16 cellular contexts compared by ENCODE assay signal in genomic region chr2:106990307-106990706, GRCh38.
DNase-seq lines count a peak whose midpoint lies in the region; ATAC-seq, FAIRE-seq and TF ChIP-seq lines count a peak whose summit lies in the region.
"Had no signal": no experiment of that assay in that cellular context is flagged by ENCODE, and none has a peak within 500 bp of the region (broad histone marks: within the 10 kb centered on the region; RNA-seq: fewer than 3 reads in every experiment).

No MANE protein-coding gene starts in this region.

- 20% methylated on average over 3 of the region's 3 CpGs for WGBS in SK-N-SH (ENCODE audit: low lambda C conversion rate)
- 55 to 64% (median 61%) methylated on average over 3 of the region's 3 CpGs for WGBS in spleen, 5 donors

- H3K9ac ChIP-seq in SK-N-SH (no peak overlapping the region; the same call in 1 of the 2 replicates), kidney (ENCODE audit: low read length in 2 of 2) (no peak overlapping the region)

- H3K9me3 ChIP-seq in SK-N-SH (no peaks in the 10 kb centered on the region), spleen (no peaks in the 10 kb centered on the region), kidney (ENCODE audit: control insufficient read depth in 1 of 2, low read length in 2 of 2) (no peaks in the 10 kb centered on the region)
- H3K9me3 ChIP-seq: left ventricle myocardium inferior had no signal

- H2AFZ ChIP-seq in SK-N-SH (ENCODE audit: low read depth): no peak overlapping the region

- DNase-seq in HFF-Myc (ENCODE audit: extremely low read depth, low read depth): peak; percentile 87
- DNase-seq in SK-N-SH: no peak
- DNase-seq in fibroblast of the aortic adventitia (ENCODE audit: low read depth): peak; percentile 47
- DNase-seq in smooth muscle cell of the brain vasculature (ENCODE audit: low read depth, low spot score): peak; percentile 44
- DNase-seq in spleen: no peak
- no peak for DNase-seq in kidney
- DNase-seq in NCI-H510A (lab: John Stamatoyannopoulos, UW): no peak
- DNase-seq: activated CD4-positive, alpha-beta T cell treated with anti-CD3 and anti-CD28 coated beads for 4 hours; activated T-cell treated with anti-CD3 and anti-CD28 coated beads, Interleukin-2, amount 50 U/mL, for 72 hours; aorta; CD8-positive, alpha-beta memory T cell; left ventricle myocardium inferior; substantia nigra had no signal

- ATAC-seq in HG03460 (IDR thresholded peaks at IDR 0.05; ENCODE audit: unreplicated experiment): no peak
- ATAC-seq: activated T-cell treated with anti-CD3 and anti-CD28 coated beads, Interleukin-2, amount 50 U/mL, for 72 hours; Panc1 had no signal

- no peak for TF ChIP-seq POLR2A in spleen (IDR thresholded peaks at IDR 0.05)

- H3K79me2 ChIP-seq in SK-N-SH (ENCODE audit: insufficient read depth): no peaks in the 10 kb centered on the region

- POLR2A ChIA-PET in SK-N-SH (lab: Yijun Ruan, JAX): no interaction called here

- H3K4me3 ChIP-seq in HFF-Myc (replicated peaks; ENCODE audit: low read depth, low read length) (no peak overlapping the region), SK-N-SH (ENCODE audit: low read depth in 2 of 2, low read length in 1 of 2) (no peak overlapping the region), fibroblast of the aortic adventitia (ENCODE audit: low read depth, low read length) (no peak overlapping the region), spleen (no peak overlapping the region), kidney (ENCODE audit: low read length in 2 of 2) (no peak overlapping the region)
- H3K4me3 ChIP-seq: left ventricle myocardium inferior, skin epidermis had no signal

- CTCF ChIA-PET in SK-N-SH (lab: Yijun Ruan, JAX): no interaction called here

- peak; percentile 62 to 86; a peak in 2 of 4 replicates for TF ChIP-seq EP300 in SK-N-SH (IDR thresholded peaks at IDR 0.05; ENCODE audit: borderline replicate concordance in 1 of 2, low read depth in 1 of 2, low read length in 1 of 2)

- H4K20me1 ChIP-seq in SK-N-SH (ENCODE audit: insufficient read depth): no peaks in the 10 kb centered on the region

- no peaks in the 10 kb centered on the region for H3K9me2 ChIP-seq in SK-N-SH

- FAIRE-seq in kidney (lab: Jason Lieb, UNC): no peak

- H3K36me3 ChIP-seq in SK-N-SH (replicated peaks in 1 of 2; ENCODE audit: control insufficient read depth in 1 of 2, insufficient read depth in 2 of 2, low read length in 1 of 2) (no peaks in the 10 kb centered on the region), spleen (no peaks in the 10 kb centered on the region), kidney (ENCODE audit: control insufficient read depth in 1 of 2, insufficient read depth in 2 of 2, low read length in 2 of 2) (no peaks in the 10 kb centered on the region)
- H3K36me3 ChIP-seq: left ventricle myocardium inferior had no signal

- peaks cover 14% of the 10 kb centered on the region for H3F3A ChIP-seq in SK-N-SH (replicated peaks; ENCODE audit: insufficient read depth)

- H3K27me3 ChIP-seq in SK-N-SH (ENCODE audit: insufficient read depth) (no peaks in the 10 kb centered on the region), spleen (replicated peaks in 1 of 7) (no peaks in the 10 kb centered on the region)

- intact Hi-C loops in spleen (cut with DNase I; ENCODE audit: low total_unique reads) (no loop called here), kidney (cut with DNase I) (no loop called here)

- H3K4me2 ChIP-seq in SK-N-SH: no peak overlapping the region

- no peak for TF ChIP-seq RAD21 in SK-N-SH (IDR thresholded peaks at IDR 0.05; ENCODE audit: low read length)

- peak overlapping the region; percentile 56 to 60 for H3K27ac ChIP-seq in SK-N-SH (ENCODE audit: low read depth in 2 of 2, low read length in 1 of 2)
- H3K27ac ChIP-seq in spleen: no peak overlapping the region
- no peak overlapping the region for H3K27ac ChIP-seq in kidney (ENCODE audit: low read depth in 2 of 2, low read length in 2 of 2)
- H3K27ac ChIP-seq: left ventricle myocardium inferior, skin epidermis had no signal

- TF ChIP-seq CTCF in HFF-Myc (IDR thresholded peaks at IDR 0.05; ENCODE audit: low read depth, low read length, missing control alignments) (no peak), SK-N-SH (IDR thresholded peaks at IDR 0.05) (no peak), fibroblast of the aortic adventitia (IDR thresholded peaks at IDR 0.05; ENCODE audit: insufficient read depth, low read length) (no peak), spleen (IDR thresholded peaks at IDR 0.05 in 8 of 11, conservative IDR thresholded peaks at IDR 0.05 in 3 of 11) (no peak), kidney (IDR thresholded peaks at IDR 0.05; ENCODE audit: borderline replicate concordance, extremely low read depth, insufficient read depth) (no peak)

- H3K4me1 ChIP-seq in SK-N-SH (ENCODE audit: control insufficient read depth in 1 of 2, insufficient read depth in 2 of 2, low read depth in 1 of 2, low read length in 1 of 2) (peaks cover 4 to 5% of the 10 kb centered on the region in 2 experiments; a peak in 2 of 4 replicates), spleen (no peaks in the 10 kb centered on the region), kidney (ENCODE audit: control insufficient read depth in 1 of 2, insufficient read depth in 1 of 2, low read depth in 1 of 2, low read length in 2 of 2) (no peaks in the 10 kb centered on the region)

TF ChIP-seq in SK-N-SH, 30 proteins besides CTCF, POLR2A, EP300 and RAD21 (continues in another document):
- TF ChIP-seq FOXJ3 (CRISPR knock-in tag; IDR thresholded peaks at IDR 0.05) (no peak), NRF1 (IDR thresholded peaks at IDR 0.05; ENCODE audit: low read depth, low read length) (no peak), IRF3 (IDR thresholded peaks at IDR 0.05; ENCODE audit: low read depth, low read length) (no peak), POLR2AphosphoS5 (IDR thresholded peaks at IDR 0.05; ENCODE audit: low read depth, low read length) (peak; percentile 87), PBX3 (IDR thresholded peaks at IDR 0.05) (peak; percentile 96), NFIC (IDR thresholded peaks at IDR 0.05; ENCODE audit: borderline replicate concordance) (peak; percentile 73), SIN3A (IDR thresholded peaks at IDR 0.05; ENCODE audit: borderline replicate concordance, low read depth, low read length) (peak; percentile 86), GABPA (IDR thresholded peaks at IDR 0.05; ENCODE audit: low read depth) (no peak), RXRA (IDR thresholded peaks at IDR 0.05; ENCODE audit: borderline replicate concordance, low read depth) (peak; percentile 82; the same call in 1 of the 2 replicates), TCF12 (IDR thresholded peaks at IDR 0.05) (peak; percentile 99), FOXM1 (IDR thresholded peaks at IDR 0.05; ENCODE audit: low read depth) (peak; percentile 73; the same call in 1 of the 2 replicates), GATA2 (CRISPR knock-in tag; IDR thresholded peaks at IDR 0.05) (no peak), REST (IDR thresholded peaks at IDR 0.05; ENCODE audit: low read depth, low read length) (0 out of 2 replicates have a peak, but pooled peaks have one; percentile 27), FOSL2 (IDR thresholded peaks at IDR 0.05; ENCODE audit: borderline replicate concordance, low read depth) (peak; percentile 68; the same call in 1 of the 2 replicates), RCOR1 (IDR thresholded peaks at IDR 0.05; ENCODE audit: low read length) (no peak), TEAD4 (IDR thresholded peaks at IDR 0.05; ENCODE audit: borderline replicate concordance, insufficient read depth) (peak; percentile 89), MEF2A (IDR thresholded peaks at IDR 0.05; ENCODE audit: borderline replicate concordance, low read depth) (0 out of 2 replicates have a peak, but pooled peaks have one; percentile 31)

Comparison
In these comparisons a context has a peak if more than half of its experiments do, and no peak if none do; other contexts are left out.
1. DNase-seq: peak in HFF-Myc (single experiment), fibroblast of the aortic adventitia (single experiment) and smooth muscle cell of the brain vasculature (single experiment); none in SK-N-SH (single experiment), spleen (single experiment), kidney (single experiment) and NCI-H510A (single experiment).
2. H3K27ac ChIP-seq: peak in SK-N-SH (2 of 2); none in spleen (0 of 8) and kidney (0 of 2).